ENCODE assay signal across 20 cellular contexts in genomic region chr6:148349466-148349865, GRCh38. TPM values are rescaled to one million over a fixed set of nuclear protein-coding genes. Genes with fewer than 3 reads are reported as not detected.
DNase-seq lines count a peak whose midpoint lies in the region; ATAC-seq and TF ChIP-seq lines count a peak whose summit lies in the region.
"Had no signal": no experiment of that assay in that cellular context is flagged by ENCODE, and none has a peak within 500 bp of the region (broad histone marks: within the 10 kb centered on the region; RNA-seq: fewer than 3 reads in every experiment).

No MANE protein-coding gene starts in this region.

- no peak overlapping the region for H3K27ac Mint-ChIP-seq in Caco-2 (ENCODE audit: unreplicated experiment)
- H3K27ac Mint-ChIP-seq in chondrocyte (ENCODE audit: unreplicated experiment) = no peak overlapping the region
- H3K27ac Mint-ChIP-seq: CD8-positive, alpha-beta T cell had no signal

- H3K27me3 ChIP-seq in Caco-2 (replicated peaks; ENCODE audit: control insufficient read depth, insufficient read depth, low read length) (no peaks in the 10 kb centered on the region), vagina (no peaks in the 10 kb centered on the region)

- intact Hi-C loops in Caco-2 (cut with micrococcal nuclease; ENCODE audit: unreplicated experiment) (no loop called here), vagina (cut with DNase I) (no loop called here)

- H3K4me1 Mint-ChIP-seq in Caco-2 (ENCODE audit: low read depth, unreplicated experiment) (peaks cover 32% of the 10 kb centered on the region), chondrocyte (ENCODE audit: low read depth) (peaks cover 47% of the 10 kb centered on the region)

- H3K27me3 Mint-ChIP-seq in Caco-2 (ENCODE audit: insufficient read depth, unreplicated experiment) (no peaks in the 10 kb centered on the region), chondrocyte (ENCODE audit: low read depth) (no peaks in the 10 kb centered on the region)

- H3K4me3 ChIP-seq in Caco-2 (ENCODE audit: low read depth, low read length) (no peak overlapping the region), vagina (no peak overlapping the region)
- H3K4me3 ChIP-seq: BLaER1 treated with 17β-estradiol and CSF1 and Interleukin-3, amounts not matched to agents 10 nM and 100 nM had no signal

- TF ChIP-seq POLR2A in vagina (IDR thresholded peaks at IDR 0.05) = no peak

- no TSS peak for BruUV-seq in Caco-2 (replicated peaks; lab: Mats Ljungman, UMichigan)

- peak; percentile 15 to 45 for DNase-seq in Caco-2
- peak; percentile 10 for DNase-seq in HT1080 (ENCODE audit: low read depth)
- DNase-seq in chondrocyte (ENCODE audit: low spot score) = peak; percentile 48
- peak; percentile 24 for DNase-seq in left lobe of liver (ENCODE audit: low spot score)
- DNase-seq in activated CD4-positive, alpha-beta T cell treated with anti-CD3 and anti-CD28 coated beads, Interleukin-2, amount 50 U/mL, for 48 hours = no peak
- no peak for DNase-seq in vagina (ENCODE audit: extremely low spot score in 2 of 2)
- DNase-seq in NAMALWA (ENCODE audit: low spot score) = no peak
- DNase-seq: 8988T; Calu3; CD8-positive, alpha-beta T cell; DMS153; GOT3; NCI-H1105 treated with DMSO at 0.1 percent for 48 hours; NCI-H2029 treated with DMSO at 0.1 percent for 48 hours; NCI-H2171 treated with DMSO at 0.1 percent for 48 hours; NCI-H446; NCI-H526; SHP77 had no signal

- no peak overlapping the region for H3K27ac ChIP-seq in vagina
- H3K27ac ChIP-seq: BLaER1 treated with 17β-estradiol and CSF1 and Interleukin-3, amounts not matched to agents 10 nM and 100 nM had no signal

- H3K4me3 Mint-ChIP-seq in Caco-2 (ENCODE audit: unreplicated experiment) = no peak overlapping the region
- no peak overlapping the region for H3K4me3 Mint-ChIP-seq in chondrocyte (ENCODE audit: unreplicated experiment)
- H3K4me3 Mint-ChIP-seq: CD8-positive, alpha-beta T cell had no signal

- no peaks in the 10 kb centered on the region for H3K9me3 ChIP-seq in Caco-2
- H3K9me3 ChIP-seq in vagina = no peaks in the 10 kb centered on the region
- H3K9me3 ChIP-seq: BLaER1 treated with 17β-estradiol and CSF1 and Interleukin-3, amounts not matched to agents 10 nM and 100 nM had no signal

- CTCF ChIA-PET in Caco-2 (lab: Charles Lee) = no interaction called here

- H3K4me1 ChIP-seq in Caco-2 (peaks cover 20% of the 10 kb centered on the region), vagina (peaks cover 25% of the 10 kb centered on the region)

- POLR2A ChIA-PET in Caco-2 (lab: Charles Lee) = no interaction called here

- TF ChIP-seq CTCF in Caco-2 (IDR thresholded peaks at IDR 0.05; ENCODE audit: insufficient read depth in 1 of 2, low read depth in 1 of 2, low read length in 1 of 2, severe bottlenecking in 1 of 2, unreplicated experiment in 1 of 2) (no peak), chondrocyte (IDR thresholded peaks at IDR 0.05) (no peak), vagina (IDR thresholded peaks at IDR 0.05) (no peak)

- ATAC-seq in left lobe of liver = no peak
- ATAC-seq: CD8-positive, alpha-beta T cell had no signal

- H3K36me3 ChIP-seq in Caco-2 (ENCODE audit: control insufficient read depth, insufficient read depth, low read length) (no peaks in the 10 kb centered on the region), vagina (no peaks in the 10 kb centered on the region)
- H3K36me3 ChIP-seq: BLaER1 treated with 17β-estradiol and CSF1 and Interleukin-3, amounts not matched to agents 10 nM and 100 nM had no signal

- H3K36me3 Mint-ChIP-seq in Caco-2 (ENCODE audit: insufficient read depth, unreplicated experiment) (peaks cover 24% of the 10 kb centered on the region), chondrocyte (ENCODE audit: low read depth) (peaks cover 6% of the 10 kb centered on the region)
- H3K36me3 Mint-ChIP-seq: CD8-positive, alpha-beta T cell had no signal

- no peaks in the 10 kb centered on the region for H3K9me3 Mint-ChIP-seq in Caco-2 (ENCODE audit: unreplicated experiment)
- H3K9me3 Mint-ChIP-seq in chondrocyte (ENCODE audit: low read depth) = no peaks in the 10 kb centered on the region
- H3K9me3 Mint-ChIP-seq: CD8-positive, alpha-beta T cell had no signal

RNA-seq across cellular contexts. Expression of gene SASH1, which starts 6.8 kb away (rescaled TPM):
- 41.7 and 42.0 TPM in 2 replicates for total RNA-seq in Caco-2 (2022)
- 7.5 and 11.6 TPM in 2 replicates for total RNA-seq in HT1080 (2014; rRNA removed; shearing (Covaris generic))
- polyA plus RNA-seq in HT1080 (2015; cell fraction: cytosol; rRNA removed) = 10.4 and 15.5 TPM in 2 replicates
- 16.2 and 17.8 TPM in 2 replicates for polyA plus RNA-seq in HT1080 (2015; cell fraction: nucleus; rRNA removed)
- total RNA-seq in chondrocyte = 54.2 to 89.3 TPM (median 82.9 TPM) in 3 replicates
- total RNA-seq in left lobe of liver = 14.0 TPM
- 86.4 TPM for total RNA-seq in vagina
- total RNA-seq: OCI-LY7 had no signal

Comparison
In these comparisons a context has a peak if more than half of its experiments do, and no peak if none do; other contexts are left out.
1. DNase-seq: peak in Caco-2 (2 of 2), HT1080 (single experiment), chondrocyte (single experiment) and left lobe of liver (single experiment); none in activated CD4-positive, alpha-beta T cell treated with anti-CD3 and anti-CD28 coated beads, Interleukin-2, amount 50 U/mL, for 48 hours (0 of 2), vagina (0 of 2) and NAMALWA (single experiment).